Comparison of ENCODE assay signal across 1 cellular context in genomic region chr3:187798126-187798525, GRCh38.
TF ChIP-seq lines count a peak whose summit lies in the region.

No MANE protein-coding gene starts in this region.

TF ChIP-seq in K562, 482 proteins besides CTCF, POLR2A, EP300 and RAD21 (continued from another document):
- no peak for TF ChIP-seq ZBTB43 (CRISPR knock-in tag; IDR thresholded peaks at IDR 0.05)
- TF ChIP-seq ZBTB17 (CRISPR knock-in tag; IDR thresholded peaks at IDR 0.05) = peak; percentile 95
- no peak for TF ChIP-seq ATF6 (CRISPR knock-in tag; IDR thresholded peaks at IDR 0.05)
- TF ChIP-seq FOXK1 (CRISPR knock-in tag; IDR thresholded peaks at IDR 0.05; ENCODE audit: borderline replicate concordance) = no peak
- TF ChIP-seq RBM25 (IDR thresholded peaks at IDR 0.05; ENCODE audit: low read depth, low read length, severe bottlenecking) = peak; percentile 29
- no peak for TF ChIP-seq ZNF23 (CRISPR knock-in tag; IDR thresholded peaks at IDR 0.05)
- TF ChIP-seq ZNF224 (CRISPR knock-in tag; IDR thresholded peaks at IDR 0.05) = no peak
- TF ChIP-seq PKNOX1 (IDR thresholded peaks at IDR 0.05) = no peak
- TF ChIP-seq SETDB1 (IDR thresholded peaks at IDR 0.05; ENCODE audit: low read length) = no peak
- TF ChIP-seq MLLT1 (IDR thresholded peaks at IDR 0.05) = peak in 1 of 2 experiments; percentile 49; a peak in 1 of 4 replicates
- TF ChIP-seq ZNF76 (CRISPR knock-in tag; IDR thresholded peaks at IDR 0.05; ENCODE audit: borderline replicate concordance) = no peak
